ENCODE assay signal across 24 cellular contexts in genomic region chr5:113548396-113548795, GRCh38. TPM values are rescaled to one million over a fixed set of nuclear protein-coding genes. Genes with fewer than 3 reads are reported as not detected.
DNase-seq lines count a peak whose midpoint lies in the region; ATAC-seq, FAIRE-seq and TF ChIP-seq lines count a peak whose summit lies in the region.
"Had no signal": no experiment of that assay in that cellular context is flagged by ENCODE, and none has a peak within 500 bp of the region (broad histone marks: within the 10 kb centered on the region; RNA-seq: fewer than 3 reads in every experiment).

No MANE protein-coding gene starts in this region.

- peaks cover 0 to 76% of the 10 kb centered on the region in 2 experiments for H3K36me3 ChIP-seq in mesenchymal stem cell (ENCODE audit: control insufficient read depth in 1 of 2, insufficient read depth in 2 of 2, low read depth in 1 of 2, low read length in 2 of 2)
- H3K36me3 ChIP-seq in CD8-positive, alpha-beta memory T cell (ENCODE audit: insufficient read depth, low read length), result peaks cover 13% of the 10 kb centered on the region

- no peak overlapping the region for H3K18ac ChIP-seq in mesenchymal stem cell (ENCODE audit: low read depth in 1 of 2, low read length in 2 of 2)

- no peak overlapping the region for H3K27ac ChIP-seq in mesenchymal stem cell (ENCODE audit: low read length, poor library complexity, severe bottlenecking)
- H3K27ac ChIP-seq in CD8-positive, alpha-beta memory T cell (ENCODE audit: low read depth, low read length), result no peak overlapping the region
- H3K27ac ChIP-seq: ascending aorta, C4-2B, upper lobe of left lung had no signal

- no peak overlapping the region for H3K4ac ChIP-seq in mesenchymal stem cell (ENCODE audit: low read depth in 1 of 2, low read length in 2 of 2)

- peak; percentile 11 for FAIRE-seq in D721Med (lab: Jason Lieb, UNC)

- no peak overlapping the region for H4K8ac ChIP-seq in mesenchymal stem cell (ENCODE audit: low read length)

- no peaks in the 10 kb centered on the region for H3K9me3 Mint-ChIP-seq in CD8-positive, alpha-beta memory T cell
- H3K9me3 Mint-ChIP-seq: activated CD4-positive, alpha-beta T cell treated with anti-CD3 and anti-CD28 coated beads, Interleukin-2, amount 10 ng/mL, durations not matched to agents 7 days and 5 days; activated naive CD4-positive, alpha-beta T cell treated with anti-CD3 and anti-CD28 coated beads, Interleukin-2, amount 10 ng/mL, durations not matched to agents 7 days and 5 days; effector memory CD8-positive, alpha-beta T cell; T-cell had no signal

- no peak overlapping the region for H2BK15ac ChIP-seq in mesenchymal stem cell (ENCODE audit: low read depth, poor library complexity, severe bottlenecking)

- H3K9me3 ChIP-seq in mesenchymal stem cell (ENCODE audit: control insufficient read depth, low read length), result no peaks in the 10 kb centered on the region
- no peaks in the 10 kb centered on the region for H3K9me3 ChIP-seq in CD8-positive, alpha-beta memory T cell (ENCODE audit: low read length)
- H3K9me3 ChIP-seq: ascending aorta, upper lobe of left lung had no signal

- POLR2A ChIA-PET in CD8-positive, alpha-beta memory T cell (lab: Charles Lee), result no interaction called here

- WGBS in mesenchymal stem cell, result no CpG with 5 or more reads among the region's 2 CpGs

- H2AK5ac ChIP-seq in mesenchymal stem cell (ENCODE audit: low read length, severe bottlenecking), result no peak overlapping the region

- H2BK5ac ChIP-seq in mesenchymal stem cell (ENCODE audit: low read depth, low read length, poor library complexity, severe bottlenecking), result no peak overlapping the region

- peaks cover 7% of the 10 kb centered on the region for H3K79me1 ChIP-seq in mesenchymal stem cell (replicated peaks; ENCODE audit: low read length, poor library complexity, severe bottlenecking)

- no peak overlapping the region for H3K23ac ChIP-seq in mesenchymal stem cell (ENCODE audit: low read length in 2 of 2)

- ATAC-seq in GM19043 (IDR thresholded peaks at IDR 0.05; ENCODE audit: low read depth, unreplicated experiment) (peak; percentile 87), HG02642 (IDR thresholded peaks at IDR 0.05; ENCODE audit: poor library complexity, unreplicated experiment) (peak; percentile 75), HG03196 (IDR thresholded peaks at IDR 0.05; ENCODE audit: unreplicated experiment) (peak; percentile 74)
- ATAC-seq: effector memory CD8-positive, alpha-beta T cell; right cardiac atrium; T-cell had no signal

- TF ChIP-seq CTCF in D721Med (IDR thresholded peaks at IDR 0.05; ENCODE audit: insufficient read depth, missing control alignments), result no peak

- no peak overlapping the region for H4K91ac ChIP-seq in mesenchymal stem cell (ENCODE audit: low read length)

- CTCF ChIA-PET in CD8-positive, alpha-beta memory T cell (lab: Charles Lee), result no interaction called here

- H3K27ac Mint-ChIP-seq in CD8-positive, alpha-beta memory T cell, result peak overlapping the region in 2 of 8 donors; percentile 20 to 26
- H3K27ac Mint-ChIP-seq: activated CD4-positive, alpha-beta T cell treated with anti-CD3 and anti-CD28 coated beads, Interleukin-2, amount 10 ng/mL, durations not matched to agents 7 days and 5 days; activated naive CD4-positive, alpha-beta T cell treated with anti-CD3 and anti-CD28 coated beads, Interleukin-2, amount 10 ng/mL, durations not matched to agents 7 days and 5 days; effector memory CD8-positive, alpha-beta T cell; T-cell had no signal

- H3K27me3 ChIP-seq in mesenchymal stem cell (ENCODE audit: control insufficient read depth in 1 of 2, insufficient read depth in 1 of 2, low read length in 2 of 2), result no peaks in the 10 kb centered on the region
- no peaks in the 10 kb centered on the region for H3K27me3 ChIP-seq in CD8-positive, alpha-beta memory T cell (ENCODE audit: insufficient read depth, low read length, poor library complexity, severe bottlenecking)
- H3K27me3 ChIP-seq: ascending aorta, upper lobe of left lung had no signal

- H3K4me3 Mint-ChIP-seq in CD8-positive, alpha-beta memory T cell, result no peak overlapping the region
- H3K4me3 Mint-ChIP-seq: activated CD4-positive, alpha-beta T cell treated with anti-CD3 and anti-CD28 coated beads, Interleukin-2, amount 10 ng/mL, durations not matched to agents 7 days and 5 days; activated naive CD4-positive, alpha-beta T cell treated with anti-CD3 and anti-CD28 coated beads, Interleukin-2, amount 10 ng/mL, durations not matched to agents 7 days and 5 days; effector memory CD8-positive, alpha-beta T cell; T-cell had no signal

- H3K4me1 Mint-ChIP-seq in CD8-positive, alpha-beta memory T cell, result peaks cover 14 to 26% (median 17%) of the 10 kb centered on the region in 3 donors

- H3K36me3 Mint-ChIP-seq in CD8-positive, alpha-beta memory T cell, result peaks cover 26 to 72% (median 36%) of the 10 kb centered on the region in 3 donors

- no peak overlapping the region for H3K4me3 ChIP-seq in mesenchymal stem cell (ENCODE audit: insufficient read depth in 1 of 2, low read depth in 1 of 2, low read length in 2 of 2)
- H3K4me3 ChIP-seq in CD8-positive, alpha-beta memory T cell (ENCODE audit: low read length), result no peak overlapping the region
- H3K4me3 ChIP-seq: ascending aorta, upper lobe of left lung had no signal

- no peaks in the 10 kb centered on the region for H3K4me1 ChIP-seq in mesenchymal stem cell (ENCODE audit: control insufficient read depth, insufficient read depth, low read depth, low read length)
- no peaks in the 10 kb centered on the region for H3K4me1 ChIP-seq in CD8-positive, alpha-beta memory T cell (ENCODE audit: insufficient read depth, low read length)
- H3K4me1 ChIP-seq: ascending aorta, upper lobe of left lung had no signal

- H3K14ac ChIP-seq in mesenchymal stem cell (ENCODE audit: low read length in 2 of 2), result no peak overlapping the region

- no peak overlapping the region for H3K9ac ChIP-seq in mesenchymal stem cell (ENCODE audit: low read length)

- no peaks in the 10 kb centered on the region for H3K27me3 Mint-ChIP-seq in CD8-positive, alpha-beta memory T cell
- H3K27me3 Mint-ChIP-seq: activated CD4-positive, alpha-beta T cell treated with anti-CD3 and anti-CD28 coated beads, Interleukin-2, amount 10 ng/mL, durations not matched to agents 7 days and 5 days; activated naive CD4-positive, alpha-beta T cell treated with anti-CD3 and anti-CD28 coated beads, Interleukin-2, amount 10 ng/mL, durations not matched to agents 7 days and 5 days; effector memory CD8-positive, alpha-beta T cell; T-cell had no signal

- H3K4me2 ChIP-seq in mesenchymal stem cell (ENCODE audit: low read length, poor library complexity, severe bottlenecking), result no peak overlapping the region

- H2AFZ ChIP-seq in mesenchymal stem cell (ENCODE audit: low read depth, low read length), result no peak overlapping the region

- H2BK120ac ChIP-seq in mesenchymal stem cell (ENCODE audit: low read depth, low read length), result no peak overlapping the region

- H2BK12ac ChIP-seq in mesenchymal stem cell (ENCODE audit: low read length in 2 of 2), result no peak overlapping the region

- DNase-seq in D721Med (ENCODE audit: insufficient read length, low spot score) (no peak), pons (ENCODE audit: low spot score) (no peak), mesenchymal stem cell (no peak), NCI-H2171 treated with DMSO at 0.1 percent for 48 hours (lab: John Stamatoyannopoulos, UW) (no peak)
- no peak for DNase-seq in CD8-positive, alpha-beta memory T cell
- DNase-seq: activated CD4-positive, alpha-beta T cell treated with anti-CD3 and anti-CD28 coated beads, Interleukin-2, amount 10 ng/mL, durations not matched to agents 7 days and 5 days; activated naive CD4-positive, alpha-beta T cell treated with anti-CD3 and anti-CD28 coated beads, Interleukin-2, amount 10 ng/mL, durations not matched to agents 7 days and 5 days; activated T-cell treated with anti-CD3 and anti-CD28 coated beads for 4 hours; effector memory CD8-positive, alpha-beta T cell; KG1; NCI-H1048; NCI-H2029 treated with DMSO at 0.1 percent for 48 hours; NCI-H524 treated with DMSO at 0.1 percent for 48 hours; nucleus accumbens; right cardiac atrium; SHP77 treated with DMSO at 0.1 percent for 48 hours; stimulated activated naive CD4-positive, alpha-beta T cell; T-cell; upper lobe of left lung had no signal

RNA-seq across cellular contexts. Expression of gene YTHDC2, which starts 34.9 kb away (rescaled TPM):
- 7.8 TPM for polyA plus RNA-seq in mesenchymal stem cell (2013, experiment 1 of 2)
- polyA plus RNA-seq in mesenchymal stem cell (2013, experiment 2 of 2), result 7.7 TPM
- 10 to 100 TPM; 24.4 to 28.3 TPM for total RNA-seq in CD8-positive, alpha-beta memory T cell
- polyA plus RNA-seq in CD8-positive, alpha-beta memory T cell, result 12.6 TPM
